Comparison of ENCODE assay signal across 10 cellular contexts in genomic region chr6:72748759-72749158, GRCh38.
DNase-seq lines count a peak whose midpoint lies in the region; ATAC-seq and TF ChIP-seq lines count a peak whose summit lies in the region.
"Had no signal": no experiment of that assay in that cellular context is flagged by ENCODE, and none has a peak within 500 bp of the region (broad histone marks: within the 10 kb centered on the region; RNA-seq: fewer than 3 reads in every experiment).

No MANE protein-coding gene starts in this region.

- no peak overlapping the region for H3K4me3 ChIP-seq in A673 (ENCODE audit: low read depth, low read length, poor library complexity, severe bottlenecking)
- no peak overlapping the region for H3K4me3 ChIP-seq in epithelial cell of esophagus (ENCODE audit: low read length)
- H3K4me3 ChIP-seq in dorsolateral prefrontal cortex: no peak overlapping the region

- ATAC-seq in GM18873 (IDR thresholded peaks at IDR 0.05; ENCODE audit: low FRiP score, unreplicated experiment): peak; percentile 58

- peak; percentile 90 for DNase-seq in A673 (ENCODE audit: low spot score)
- peak; percentile 27 for DNase-seq in LoVo (ENCODE audit: low spot score)
- DNase-seq in epithelial cell of esophagus (ENCODE audit: low read depth): peak; percentile 87
- DNase-seq in dorsolateral prefrontal cortex: no peak
- DNase-seq in mesenteric fat pad (ENCODE audit: low spot score): no peak
- no peak for DNase-seq in stimulated activated naive CD4-positive, alpha-beta T cell (lab: John Stamatoyannopoulos, UW)
- DNase-seq in C1 segment of cervical spinal cord (lab: John Stamatoyannopoulos, UW): no peak
- DNase-seq: amygdala, SIG-M5 had no signal

- intact Hi-C loops in A673 (cut with micrococcal nuclease; ENCODE audit: unreplicated experiment): no loop called here
- intact Hi-C loops in dorsolateral prefrontal cortex (cut with DNase I): no loop called here

- TF ChIP-seq CTCF in A673 (conservative IDR thresholded peaks at IDR 0.05; ENCODE audit: low read depth, low read length) (no peak), epithelial cell of esophagus (IDR thresholded peaks at IDR 0.05; ENCODE audit: insufficient read depth, low read depth, low read length, missing control alignments) (no peak), dorsolateral prefrontal cortex (IDR thresholded peaks at IDR 0.05 in 54 of 56, conservative IDR thresholded peaks at IDR 0.05 in 2 of 56; ENCODE audit: low read depth in 1 of 56, partially characterized antibody in 56 of 56) (no peak)

- BruUV-seq in A673 (replicated peaks; lab: Mats Ljungman, UMichigan): no TSS peak

- CTCF ChIA-PET in A673 (lab: Charles Lee): no interaction called here

- no peaks in the 10 kb centered on the region for H3K36me3 ChIP-seq in A673 (ENCODE audit: insufficient read depth, low read length, poor library complexity, severe bottlenecking)

- H3K27me3 ChIP-seq in A673 (replicated peaks; ENCODE audit: insufficient read depth, low read depth, low read length, poor library complexity): no peaks in the 10 kb centered on the region
- no peaks in the 10 kb centered on the region for H3K27me3 ChIP-seq in dorsolateral prefrontal cortex

- H3K4me1 ChIP-seq in A673 (ENCODE audit: insufficient read depth, low read length, poor library complexity, severe bottlenecking): no peaks in the 10 kb centered on the region

- no peaks in the 10 kb centered on the region for H3K9me3 ChIP-seq in A673 (ENCODE audit: low read depth, low read length, poor library complexity, severe bottlenecking)

- POLR2A ChIA-PET in A673 (lab: Charles Lee; ENCODE audit: low non-redundant PET): no interaction called here

- no peak overlapping the region for H3K27ac ChIP-seq in A673 (ENCODE audit: low read depth, low read length, poor library complexity, severe bottlenecking)
- no peak overlapping the region for H3K27ac ChIP-seq in dorsolateral prefrontal cortex

Comparison
In these comparisons a context has a peak if more than half of its experiments do, and no peak if none do; other contexts are left out.
1. DNase-seq: peak in A673 (single experiment), LoVo (single experiment) and epithelial cell of esophagus (single experiment); none in dorsolateral prefrontal cortex (0 of 10), mesenteric fat pad (single experiment), stimulated activated naive CD4-positive, alpha-beta T cell (0 of 6) and C1 segment of cervical spinal cord (0 of 14).